18 cellular contexts compared by ENCODE assay signal in genomic region chrX:38860106-38861013, GRCh38. TPM values are rescaled to one million over a fixed set of nuclear protein-coding genes. Genes with fewer than 3 reads are reported as not detected.
DNase-seq lines count a peak whose midpoint lies in the region; ATAC-seq, FAIRE-seq and TF ChIP-seq lines count a peak whose summit lies in the region.
"Had no signal": no experiment of that assay in that cellular context is flagged by ENCODE, and none has a peak within 500 bp of the region (broad histone marks: within the 10 kb centered on the region; RNA-seq: fewer than 3 reads in every experiment).

No MANE protein-coding gene starts in this region.

- H3K4me2 ChIP-seq in K562 (ENCODE audit: insufficient read depth, low read length): no peak overlapping the region

- POLR2A ChIA-PET in K562 (lab: Yijun Ruan, JAX): interaction anchor here (1.0 kb wide), 1 partner anchor 8 kb away, joined by 3 read pairs; no protein-coding TSS in a partner anchor

- H3K9ac ChIP-seq in K562 (ENCODE audit: insufficient read depth in 1 of 2, low read depth in 2 of 2, low read length in 2 of 2): no peak overlapping the region

- ATAC-seq in HG03378 (IDR thresholded peaks at IDR 0.05; ENCODE audit: unreplicated experiment): peak; percentile 49
- no peak for ATAC-seq in K562
- ATAC-seq in stimulated activated memory B cell treated with anti-CD40 and anti-IgM and Interleukin-4, amounts not matched to agents 10 μg/mL and 1 μg/mL and 100 μg/mL, for 72 hours: peak; percentile 78
- ATAC-seq: body of pancreas had no signal

- H3K27ac ChIP-seq in K562 (ENCODE audit: extremely low read depth, low read depth, low read length): no peak overlapping the region
- H3K27ac ChIP-seq: body of pancreas, esophagus muscularis mucosa, Peyer's patch, sigmoid colon, tibial nerve had no signal

- TF ChIP-seq CTCF in K562 (IDR thresholded peaks at IDR 0.05 in 2 of 3, conservative IDR thresholded peaks at IDR 0.05 in 1 of 3; ENCODE audit: insufficient read depth in 2 of 3, low read depth in 1 of 3, low read length in 3 of 3) (no peak), chondrocyte (IDR thresholded peaks at IDR 0.05) (no peak)

- no peaks in the 10 kb centered on the region for H3K36me3 Mint-ChIP-seq in stimulated activated memory B cell treated with anti-CD40 and anti-IgM and Interleukin-4, amounts not matched to agents 10 μg/mL and 1 μg/mL and 100 μg/mL, for 72 hours
- no peaks in the 10 kb centered on the region for H3K36me3 Mint-ChIP-seq in chondrocyte (ENCODE audit: low read depth)

- H3K27me3 ChIP-seq in K562 (ENCODE audit: control insufficient read depth in 2 of 2, insufficient read depth in 2 of 2, low read length in 2 of 2): no peaks in the 10 kb centered on the region; a peak in 1 of 5 replicates
- H3K27me3 ChIP-seq: body of pancreas, esophagus muscularis mucosa, Peyer's patch, sigmoid colon, tibial nerve had no signal

- no peak overlapping the region for H2AFZ ChIP-seq in K562 (ENCODE audit: low read depth, low read length)

- WGBS in K562 (ENCODE audit: insufficient coverage, low coverage, missing lambda C conversion rate): 38% methylated on average over 4 of the region's 4 CpGs

- no peaks in the 10 kb centered on the region for H3K27me3 Mint-ChIP-seq in stimulated activated memory B cell treated with anti-CD40 and anti-IgM and Interleukin-4, amounts not matched to agents 10 μg/mL and 1 μg/mL and 100 μg/mL, for 72 hours
- no peaks in the 10 kb centered on the region for H3K27me3 Mint-ChIP-seq in chondrocyte (ENCODE audit: low read depth)

- H3K36me3 ChIP-seq in K562 (ENCODE audit: control insufficient read depth, insufficient read depth, low read length): no peaks in the 10 kb centered on the region
- H3K36me3 ChIP-seq: esophagus muscularis mucosa, Peyer's patch, sigmoid colon, tibial nerve had no signal

- no TSS peak for BruUV-seq in K562 (replicated peaks; lab: Mats Ljungman, UMichigan)

- TF ChIP-seq EP300 in K562 (IDR thresholded peaks at IDR 0.05; ENCODE audit: low read length): no peak

- no peak for TF ChIP-seq RAD21 in K562 (CRISPR knock-in tag; conservative IDR thresholded peaks at IDR 0.05 in 1 of 2, IDR thresholded peaks at IDR 0.05 in 1 of 2)

- H3K4me1 Mint-ChIP-seq in stimulated activated memory B cell treated with anti-CD40 and anti-IgM and Interleukin-4, amounts not matched to agents 10 μg/mL and 1 μg/mL and 100 μg/mL, for 72 hours: peaks cover 7% of the 10 kb centered on the region
- peaks cover 4% of the 10 kb centered on the region for H3K4me1 Mint-ChIP-seq in chondrocyte (ENCODE audit: low read depth)

- FAIRE-seq in K562 (lab: Jason Lieb, UNC): no peak
- FAIRE-seq: D721Med, kidney had no signal

- no peak overlapping the region for H3K4me3 ChIP-seq in K562
- H3K4me3 ChIP-seq: body of pancreas, esophagus muscularis mucosa, Peyer's patch, sigmoid colon, tibial nerve had no signal

- H3K9me3 Mint-ChIP-seq in stimulated activated memory B cell treated with anti-CD40 and anti-IgM and Interleukin-4, amounts not matched to agents 10 μg/mL and 1 μg/mL and 100 μg/mL, for 72 hours: no peaks in the 10 kb centered on the region
- H3K9me3 Mint-ChIP-seq in chondrocyte (ENCODE audit: low read depth): no peaks in the 10 kb centered on the region

- H3K79me2 ChIP-seq in K562 (ENCODE audit: control insufficient read depth, insufficient read depth, low read length): no peaks in the 10 kb centered on the region

- no peak for TF ChIP-seq POLR2A in K562 (conservative IDR thresholded peaks at IDR 0.05)

- H3K9me1 ChIP-seq in K562 (ENCODE audit: control insufficient read depth, insufficient read depth, low read length): no peaks in the 10 kb centered on the region

- in situ Hi-C loops in K562 (cut with MboI): no loop called here

- CTCF ChIA-PET in K562 (lab: Yijun Ruan, JAX; ENCODE audit: low intra/inter-chr PET ratio): no interaction called here

- H3K27ac Mint-ChIP-seq in stimulated activated memory B cell treated with anti-CD40 and anti-IgM and Interleukin-4, amounts not matched to agents 10 μg/mL and 1 μg/mL and 100 μg/mL, for 72 hours: no peak overlapping the region
- H3K27ac Mint-ChIP-seq in chondrocyte (ENCODE audit: unreplicated experiment): no peak overlapping the region

- no peaks in the 10 kb centered on the region for H4K20me1 ChIP-seq in K562 (replicated peaks; ENCODE audit: control insufficient read depth, insufficient read depth, low read length)

- H3K4me3 Mint-ChIP-seq in stimulated activated memory B cell treated with anti-CD40 and anti-IgM and Interleukin-4, amounts not matched to agents 10 μg/mL and 1 μg/mL and 100 μg/mL, for 72 hours: no peak overlapping the region
- no peak overlapping the region for H3K4me3 Mint-ChIP-seq in chondrocyte (ENCODE audit: unreplicated experiment)

- H3K9me3 ChIP-seq in K562 (replicated peaks; ENCODE audit: control insufficient read depth, insufficient read depth, low read depth, low read length): no peaks in the 10 kb centered on the region
- H3K9me3 ChIP-seq: body of pancreas, esophagus muscularis mucosa, Peyer's patch, sigmoid colon, tibial nerve had no signal

- intact Hi-C loops in K562 (cut with micrococcal nuclease): no loop called here

- DNase-seq in activated T-cell treated with anti-CD3 and anti-CD28 coated beads for 48 hours (ENCODE audit: low read depth) (peak; percentile 8), K562 (ENCODE audit: extremely low read depth in 1 of 4, low spot score in 3 of 4) (no peak), GF-D8 (lab: John Stamatoyannopoulos, UW) (no peak), globus pallidus (ENCODE audit: low spot score) (no peak), chondrocyte (ENCODE audit: low spot score) (no peak)
- DNase-seq in activated T-cell treated with anti-CD3 and anti-CD28 coated beads, Interleukin-2, amount 50 U/mL, for 1 hour: no peak
- DNase-seq: body of pancreas, kidney, NCI-H2029 treated with DMSO at 0.1 percent for 48 hours, NCI-H510A treated with DMSO at 0.1 percent for 48 hours, nucleus accumbens, Peyer's patch, sigmoid colon had no signal

- H3K4me1 ChIP-seq in K562 (replicated peaks in 1 of 2; ENCODE audit: control insufficient read depth in 2 of 2, insufficient read depth in 2 of 2, low read length in 2 of 2): peaks cover 0 to 15% of the 10 kb centered on the region in 2 experiments; a peak in 3 of 5 replicates
- H3K4me1 ChIP-seq: Peyer's patch, sigmoid colon, tibial nerve had no signal

TF ChIP-seq in K562, 482 proteins besides CTCF, POLR2A, EP300 and RAD21:
- TF ChIP-seq MAFG (tag; conservative IDR thresholded peaks at IDR 0.05): peak; percentile 86
- TF ChIP-seq C11orf30 (IDR thresholded peaks at IDR 0.05; ENCODE audit: low read depth): peak; percentile 32; the same call in 1 of the 2 replicates
- TF ChIP-seq NCOR1 (IDR thresholded peaks at IDR 0.05): no peak
- peak; percentile 65 for TF ChIP-seq MAFF (IDR thresholded peaks at IDR 0.05; ENCODE audit: low read length)
- no peak for TF ChIP-seq ETS1 (conservative IDR thresholded peaks at IDR 0.05; ENCODE audit: control insufficient read depth, low read depth, low read length)
- peak; percentile 70 for TF ChIP-seq ZNF316 (IDR thresholded peaks at IDR 0.05)
- peak; percentile 66 for TF ChIP-seq NFE2 (IDR thresholded peaks at IDR 0.05; ENCODE audit: low read depth)
- TF ChIP-seq MAFK (IDR thresholded peaks at IDR 0.05; ENCODE audit: low read length): peak; percentile 54; the same call in 1 of the 2 replicates
- peak; percentile 73 for TF ChIP-seq NFE2L1 (tag; IDR thresholded peaks at IDR 0.05; ENCODE audit: borderline replicate concordance, low read depth)
TF ChIP-seq in K562: peak in this region for 7.

RNA-seq across cellular contexts. Expression of gene MID1IP1, which starts 59.1 kb away (rescaled TPM):
- 21.8 and 40.2 TPM in 2 replicates for total RNA-seq in K562 (2011; cell fraction: chromatin; rRNA removed; ENCODE audit: low replicate concordance)
- 57.5 and 57.7 TPM in 2 replicates for total RNA-seq in K562 (2011; cell fraction: nucleolus; rRNA removed)
- 35.4 and 38.0 TPM in 2 replicates for total RNA-seq in K562 (2011; cell fraction: nucleoplasm; rRNA removed)
- total RNA-seq in K562 (2014; rRNA removed) (82.1 and 102 TPM in 2 replicates), K562 (2014; rRNA removed; fragmentation: Illumina TruSeq; extraction: Trizol) (20.7 and 20.9 TPM in 2 replicates), K562 (2015; rRNA removed; fragmentation: Illumina TruSeq; extraction: Trizol) (27.5 and 29.9 TPM in 2 replicates), K562 (2021) (90.4 and 94.7 TPM in 2 replicates), chondrocyte (14.7 to 36.0 TPM (median 32.7 TPM) in 3 replicates)
- polyA plus RNA-seq in K562 (2011; rRNA removed) (36.9 and 42.0 TPM in 2 replicates), K562 (2014; fragmentation: Illumina TruSeq; extraction: Trizol) (22.1 and 43.9 TPM in 2 replicates), K562 (2014; fragmentation: Nextera tagmentation; extraction: Ambion mirVana) (under 1 TPM; 0.51 to 0.80 TPM), K562 (2014; rRNA removed) (97.0 and 102 TPM in 2 replicates)
- polyA plus RNA-seq in K562 (2011; cell fraction: cytosol; rRNA removed): 50.7 and 84.5 TPM in 2 replicates
- 38.7 and 57.5 TPM in 2 replicates for polyA plus RNA-seq in K562 (2011; cell fraction: nucleus; rRNA removed)
- polyA plus RNA-seq in K562 (2012): 49.3 and 83.1 TPM in 2 replicates
- polyA minus RNA-seq in K562 (2011; rRNA and poly(A)+ RNA removed): 9.1 and 14.7 TPM in 2 replicates
- polyA minus RNA-seq in K562 (2011; cell fraction: cytosol; rRNA and poly(A)+ RNA removed): 26.2 and 29.8 TPM in 2 replicates
- 28.3 and 31.4 TPM in 2 replicates for polyA minus RNA-seq in K562 (2011; cell fraction: nucleus; rRNA and poly(A)+ RNA removed)
